9 cellular contexts compared by ENCODE assay signal in the genomic region with DNA sequence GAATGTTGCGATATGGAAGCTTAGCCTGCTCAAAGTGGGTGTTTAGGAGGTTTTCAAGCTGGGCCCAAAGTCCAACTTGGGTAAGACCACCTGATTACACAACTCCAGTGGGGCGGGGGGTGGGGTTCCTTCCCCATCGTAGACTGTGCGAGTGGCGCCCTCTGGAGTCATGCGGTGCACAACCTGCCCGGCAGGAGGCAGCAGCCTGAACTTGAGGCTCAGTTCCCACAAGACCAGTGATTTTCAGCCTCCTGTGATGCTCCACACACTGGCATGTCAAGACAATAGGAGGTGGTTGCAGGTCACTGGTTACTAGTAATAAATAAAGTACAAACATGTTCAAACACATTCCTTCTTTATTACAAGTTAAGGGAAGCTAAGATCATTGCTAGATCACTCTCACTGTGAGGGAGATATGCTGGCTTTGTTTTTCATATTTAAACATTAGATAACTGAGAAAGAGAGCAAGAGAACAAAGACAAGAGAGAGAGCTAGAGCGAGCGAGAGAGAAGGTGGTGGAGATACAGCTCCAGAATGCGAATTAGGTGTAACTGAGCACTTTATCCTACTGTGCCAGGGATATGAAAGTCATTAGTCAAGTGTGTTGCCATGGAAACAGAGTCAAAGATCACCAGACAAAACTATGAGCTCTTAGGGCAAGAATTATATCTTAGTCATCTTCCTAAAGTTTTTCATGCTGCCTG.
DNase-seq lines count a peak whose midpoint lies in the region; ATAC-seq and TF ChIP-seq lines count a peak whose summit lies in the region.
"Had no signal": no experiment of that assay in that cellular context is flagged by ENCODE, and none has a peak within 500 bp of the region (broad histone marks: within the 10 kb centered on the region; RNA-seq: fewer than 3 reads in every experiment).

No MANE protein-coding gene starts in this region.

- H3K9me3 ChIP-seq in A673 (ENCODE audit: low read depth, low read length, poor library complexity, severe bottlenecking) (no peaks in the 10 kb centered on the region), PC-3 (ENCODE audit: low read length) (no peaks in the 10 kb centered on the region)
- H3K9me3 ChIP-seq in CD8-positive, alpha-beta memory T cell (ENCODE audit: low read length), result no peaks in the 10 kb centered on the region
- H3K9me3 ChIP-seq: vagina had no signal

- peaks cover 0 to 3% (median 0%) of the 10 kb centered on the region in 7 donors for H3K9me3 Mint-ChIP-seq in CD14-positive monocyte
- H3K9me3 Mint-ChIP-seq in CD8-positive, alpha-beta memory T cell, result peaks cover 0 to 3% (median 0%) of the 10 kb centered on the region in 5 donors

- no peaks in the 10 kb centered on the region for H3K79me2 ChIP-seq in PC-3 (ENCODE audit: low read length)

- POLR2A ChIA-PET in A673 (lab: Charles Lee; ENCODE audit: low non-redundant PET) (no interaction called here), PC-3 (lab: Charles Lee; ENCODE audit: unreplicated experiment) (no interaction called here)
- POLR2A ChIA-PET in CD8-positive, alpha-beta memory T cell (lab: Charles Lee), result no interaction called here

- peak; percentile 82 for TF ChIP-seq CTCF in A673 (conservative IDR thresholded peaks at IDR 0.05; ENCODE audit: low read depth, low read length)
- TF ChIP-seq CTCF in GM13977 (IDR thresholded peaks at IDR 0.05; ENCODE audit: extremely low read depth, insufficient read depth, missing control alignments), result peak; percentile 51
- TF ChIP-seq CTCF in PC-3 (conservative IDR thresholded peaks at IDR 0.05; ENCODE audit: low read depth, low read length), result peak; percentile 86
- no peak for TF ChIP-seq CTCF in CD14-positive monocyte (IDR thresholded peaks at IDR 0.05)

- no peak overlapping the region for H3K4me3 Mint-ChIP-seq in CD14-positive monocyte
- no peak overlapping the region for H3K4me3 Mint-ChIP-seq in CD8-positive, alpha-beta memory T cell

- H3K4me1 ChIP-seq in A673 (ENCODE audit: insufficient read depth, low read length, poor library complexity, severe bottlenecking) (peaks cover 4% of the 10 kb centered on the region), PC-3 (ENCODE audit: insufficient read depth, low read length) (peaks cover 27% of the 10 kb centered on the region)
- no peaks in the 10 kb centered on the region for H3K4me1 ChIP-seq in CD8-positive, alpha-beta memory T cell (ENCODE audit: insufficient read depth, low read length)

- intact Hi-C loops in A673 (cut with micrococcal nuclease; ENCODE audit: unreplicated experiment) (no loop called here), PC-3 (cut with micrococcal nuclease) (no loop called here), CD14-positive monocyte (cut with micrococcal nuclease) (no loop called here)

- peak overlapping the region; percentile 53 for H3K4me2 ChIP-seq in PC-3 (ENCODE audit: low read length)

- H2AFZ ChIP-seq in PC-3 (ENCODE audit: low read length), result no peak overlapping the region

- H3K36me3 ChIP-seq in A673 (ENCODE audit: insufficient read depth, low read length, poor library complexity, severe bottlenecking) (no peaks in the 10 kb centered on the region), PC-3 (ENCODE audit: low read depth, low read length) (no peaks in the 10 kb centered on the region)
- no peaks in the 10 kb centered on the region for H3K36me3 ChIP-seq in CD8-positive, alpha-beta memory T cell (ENCODE audit: insufficient read depth, low read length)
- H3K36me3 ChIP-seq: vagina had no signal

- no peaks in the 10 kb centered on the region for H3F3A ChIP-seq in PC-3 (ENCODE audit: low read length, unreplicated experiment)

- CTCF ChIA-PET in A673 (lab: Charles Lee), result interaction anchor here (0.7 kb wide), 1 partner anchor 97 kb away, joined by 4 read pairs; a partner anchor contains a TSS
- CTCF ChIA-PET in PC-3 (lab: Charles Lee), result no interaction called here
- CTCF ChIA-PET in CD8-positive, alpha-beta memory T cell (lab: Charles Lee), result no interaction called here

- no peak overlapping the region for H3K27ac Mint-ChIP-seq in CD14-positive monocyte
- peak overlapping the region in 1 of 8 donors; percentile 68 for H3K27ac Mint-ChIP-seq in CD8-positive, alpha-beta memory T cell

- peak; percentile 49 for DNase-seq in A673 (ENCODE audit: low spot score)
- DNase-seq in GM13977 (ENCODE audit: low spot score), result no peak
- peak; percentile 67 for DNase-seq in PC-3
- DNase-seq in germinal center (ENCODE audit: low spot score), result peak; percentile 21
- DNase-seq in CD14-positive monocyte (ENCODE audit: low spot score), result no peak
- no peak for DNase-seq in CD8-positive, alpha-beta memory T cell

- no peaks in the 10 kb centered on the region for H3K9me2 ChIP-seq in PC-3 (replicated peaks; ENCODE audit: low read length)

- H3K27me3 ChIP-seq in A673 (replicated peaks; ENCODE audit: insufficient read depth, low read depth, low read length, poor library complexity), result no peaks in the 10 kb centered on the region
- H3K27me3 ChIP-seq in PC-3 (ENCODE audit: low read length), result no peaks in the 10 kb centered on the region
- no peaks in the 10 kb centered on the region for H3K27me3 ChIP-seq in CD8-positive, alpha-beta memory T cell (ENCODE audit: insufficient read depth, low read length, poor library complexity, severe bottlenecking)
- H3K27me3 ChIP-seq: vagina had no signal

- ATAC-seq in PC-3 (peak; percentile 65), GM21717 (IDR thresholded peaks at IDR 0.05; ENCODE audit: unreplicated experiment) (no peak), HG02623 (IDR thresholded peaks at IDR 0.05; ENCODE audit: unreplicated experiment) (no peak)

- H3K27me3 Mint-ChIP-seq in CD14-positive monocyte (ENCODE audit: low read depth in 3 of 3), result no peaks in the 10 kb centered on the region
- peaks cover 0 to 3% of the 10 kb centered on the region in 2 donors for H3K27me3 Mint-ChIP-seq in CD8-positive, alpha-beta memory T cell

- peak overlapping the region; percentile 8; the same call in 1 of the 2 replicates for H3K9ac ChIP-seq in PC-3 (ENCODE audit: low read length)

- BruUV-seq in A673 (replicated peaks; lab: Mats Ljungman, UMichigan) (no TSS peak), PC-3 (replicated peaks; lab: Mats Ljungman, UMichigan) (no TSS peak)

- no peak overlapping the region for H3K4me3 ChIP-seq in A673 (ENCODE audit: low read depth, low read length, poor library complexity, severe bottlenecking)
- no peak overlapping the region for H3K4me3 ChIP-seq in PC-3 (ENCODE audit: low read length)
- H3K4me3 ChIP-seq in CD8-positive, alpha-beta memory T cell (ENCODE audit: low read length), result no peak overlapping the region
- H3K4me3 ChIP-seq: vagina had no signal

- in situ Hi-C loops in GM13977 (cut with MboI; ENCODE audit: low pct_unique_long_range_greater_than_20kb, low sequenced_read_pairs, unreplicated experiment), result no loop called here

- H3K4me1 Mint-ChIP-seq in CD14-positive monocyte, result no peaks in the 10 kb centered on the region
- H3K4me1 Mint-ChIP-seq in CD8-positive, alpha-beta memory T cell, result no peaks in the 10 kb centered on the region

- H3K27ac ChIP-seq in A673 (ENCODE audit: low read depth, low read length, poor library complexity, severe bottlenecking) (no peak overlapping the region), PC-3 (ENCODE audit: low read length) (peak overlapping the region; percentile 80)
- no peak overlapping the region for H3K27ac ChIP-seq in CD8-positive, alpha-beta memory T cell (ENCODE audit: low read depth, low read length)
- H3K27ac ChIP-seq: vagina had no signal

- H4K20me1 ChIP-seq in PC-3 (ENCODE audit: low read length), result no peaks in the 10 kb centered on the region

- no peaks in the 10 kb centered on the region for H3K36me3 Mint-ChIP-seq in CD14-positive monocyte
- no peaks in the 10 kb centered on the region for H3K36me3 Mint-ChIP-seq in CD8-positive, alpha-beta memory T cell

Comparison
In these comparisons a context has a peak if more than half of its experiments do, and no peak if none do; other contexts are left out.
1. DNase-seq: peak in A673 (single experiment), PC-3 (single experiment) and germinal center (single experiment); none in GM13977 (single experiment), CD14-positive monocyte (single experiment) and CD8-positive, alpha-beta memory T cell (0 of 5).